In genomic region chr5:83099445-83099844, GRCh38 we compare ENCODE assay signal across 31 cellular contexts. TPM values are rescaled to one million over a fixed set of nuclear protein-coding genes. Genes with fewer than 3 reads are reported as not detected.
DNase-seq lines count a peak whose midpoint lies in the region; ATAC-seq, FAIRE-seq and TF ChIP-seq lines count a peak whose summit lies in the region.
"Had no signal": no experiment of that assay in that cellular context is flagged by ENCODE, and none has a peak within 500 bp of the region (broad histone marks: within the 10 kb centered on the region; RNA-seq: fewer than 3 reads in every experiment).

No MANE protein-coding gene starts in this region.

- H2AK5ac ChIP-seq in trophoblast cell (ENCODE audit: low read length), result no peak overlapping the region

- peak overlapping the region; percentile 22 for H2BK120ac ChIP-seq in trophoblast cell (ENCODE audit: insufficient read depth, low read length, poor library complexity)

- no peaks in the 10 kb centered on the region for H3K36me3 ChIP-seq in trophoblast cell (ENCODE audit: control insufficient read depth in 1 of 2, insufficient read depth in 2 of 2, low read length in 2 of 2)
- H3K36me3 ChIP-seq: adrenal gland, lower lobe of right lung, tibial nerve had no signal

- no peak overlapping the region for H4K91ac ChIP-seq in trophoblast cell (ENCODE audit: low read depth, low read length)

- H3K4me2 ChIP-seq in trophoblast cell (ENCODE audit: low read length), result no peak overlapping the region

- peaks cover 4% of the 10 kb centered on the region for H3K4me1 Mint-ChIP-seq in activated CD8-positive, alpha-beta T cell treated with anti-CD3 and anti-CD28 coated beads for 36 hours (ENCODE audit: low read depth)
- H3K4me1 Mint-ChIP-seq: activated CD4-positive, alpha-beta memory T cell treated with anti-CD3 and anti-CD28 coated beads, Interleukin-2, amount 10 ng/mL, durations not matched to agents 7 days and 5 days; activated naive CD4-positive, alpha-beta T cell treated with anti-CD3 and anti-CD28 coated beads, Interleukin-2, amount 10 ng/mL, durations not matched to agents 7 days and 5 days had no signal

- no peak overlapping the region for H2BK12ac ChIP-seq in trophoblast cell (ENCODE audit: low read length)

- no peak overlapping the region for H3K27ac ChIP-seq in trophoblast cell (ENCODE audit: low read depth, low read length)
- H3K27ac ChIP-seq: 22Rv1, adrenal gland, lower lobe of right lung, tibial nerve had no signal

- H3K9me3 Mint-ChIP-seq in activated CD8-positive, alpha-beta T cell treated with anti-CD3 and anti-CD28 coated beads for 36 hours, result peaks cover 5% of the 10 kb centered on the region

- no peak overlapping the region for H3K9ac ChIP-seq in trophoblast cell (ENCODE audit: low read length)

- intact Hi-C loops in activated CD8-positive, alpha-beta T cell treated with anti-CD3 and anti-CD28 coated beads for 36 hours (cut with micrococcal nuclease), result no loop called here

- H3K18ac ChIP-seq in trophoblast cell (ENCODE audit: low read length), result no peak overlapping the region

- H4K12ac ChIP-seq in trophoblast cell (ENCODE audit: low read depth, low read length), result no peak overlapping the region

- H3K14ac ChIP-seq in trophoblast cell (ENCODE audit: low read length), result no peak overlapping the region

- WGBS in trophoblast cell (ENCODE audit: extremely low coverage, insufficient coverage, insufficient read length), result no CpG with 5 or more reads among the region's 1 CpG

- H3K4me3 ChIP-seq in trophoblast cell (ENCODE audit: low read depth, low read length), result no peak overlapping the region
- H3K4me3 ChIP-seq: adrenal gland, lower lobe of right lung, mucosa of descending colon, tibial nerve had no signal

- H3K4ac ChIP-seq in trophoblast cell (ENCODE audit: low read depth, low read length), result no peak overlapping the region

- H3K27me3 ChIP-seq in trophoblast cell (ENCODE audit: insufficient read depth, low read length), result no peaks in the 10 kb centered on the region
- H3K27me3 ChIP-seq: adrenal gland, tibial nerve had no signal

- no peak overlapping the region for H3K27ac Mint-ChIP-seq in activated CD8-positive, alpha-beta T cell treated with anti-CD3 and anti-CD28 coated beads for 36 hours
- H3K27ac Mint-ChIP-seq: activated CD4-positive, alpha-beta memory T cell treated with anti-CD3 and anti-CD28 coated beads, Interleukin-2, amount 10 ng/mL, durations not matched to agents 7 days and 5 days; activated naive CD4-positive, alpha-beta T cell treated with anti-CD3 and anti-CD28 coated beads, Interleukin-2, amount 10 ng/mL, durations not matched to agents 7 days and 5 days; nephron progenitor cell had no signal

- H3K9me3 ChIP-seq in trophoblast cell (ENCODE audit: insufficient read depth, low read depth, low read length), result no peaks in the 10 kb centered on the region
- H3K9me3 ChIP-seq: lower lobe of right lung, mucosa of descending colon had no signal

- peak overlapping the region; percentile 28 for H4K8ac ChIP-seq in trophoblast cell (ENCODE audit: low read depth, low read length)

- FAIRE-seq in H54 (lab: Jason Lieb, UNC), result peak; percentile 66
- FAIRE-seq: endometrium had no signal

- H3K79me1 ChIP-seq in trophoblast cell (ENCODE audit: low read length), result peaks cover 4% of the 10 kb centered on the region

- POLR2A ChIA-PET in activated CD8-positive, alpha-beta T cell treated with anti-CD3 and anti-CD28 coated beads for 36 hours (lab: Charles Lee), result interaction anchor here (0.5 kb wide), 1 partner anchor 17 kb away, joined by 3 read pairs; no protein-coding TSS in a partner anchor

- peaks cover 6 to 8% of the 10 kb centered on the region in 2 experiments for H3K4me1 ChIP-seq in trophoblast cell (ENCODE audit: control insufficient read depth in 1 of 2, insufficient read depth in 2 of 2, low read length in 2 of 2)

- CTCF ChIA-PET in activated CD8-positive, alpha-beta T cell treated with anti-CD3 and anti-CD28 coated beads for 36 hours (lab: Charles Lee), result no interaction called here

- H3K27me3 Mint-ChIP-seq in activated CD8-positive, alpha-beta T cell treated with anti-CD3 and anti-CD28 coated beads for 36 hours, result no peaks in the 10 kb centered on the region
- H3K27me3 Mint-ChIP-seq: activated CD4-positive, alpha-beta memory T cell treated with anti-CD3 and anti-CD28 coated beads, Interleukin-2, amount 10 ng/mL, durations not matched to agents 7 days and 5 days; activated naive CD4-positive, alpha-beta T cell treated with anti-CD3 and anti-CD28 coated beads, Interleukin-2, amount 10 ng/mL, durations not matched to agents 7 days and 5 days had no signal

- H3K79me2 ChIP-seq in trophoblast cell (ENCODE audit: control insufficient read depth, insufficient read depth, low read length, poor library complexity), result no peaks in the 10 kb centered on the region

- H2AFZ ChIP-seq in trophoblast cell (ENCODE audit: insufficient read depth, low read length, poor library complexity), result no peak overlapping the region

- TF ChIP-seq POLR2A in H54 (IDR thresholded peaks at IDR 0.05; ENCODE audit: low read depth, low read length), result no peak
- no peak for TF ChIP-seq POLR2A in erythroblast (IDR thresholded peaks at IDR 0.05; ENCODE audit: low read length)

- no peak for TF ChIP-seq CTCF in activated CD8-positive, alpha-beta T cell treated with anti-CD3 and anti-CD28 coated beads for 36 hours (IDR thresholded peaks at IDR 0.05)

- H2BK5ac ChIP-seq in trophoblast cell (ENCODE audit: low read depth, low read length, poor library complexity), result no peak overlapping the region

- no peak for ATAC-seq in activated CD8-positive, alpha-beta T cell treated with anti-CD3 and anti-CD28 coated beads for 36 hours
- ATAC-seq: lower lobe of right lung, mucosa of descending colon, sciatic nerve, SK-N-SH treated with all-trans-retinoic acid at 6 μM for 48 hours had no signal

- no peak overlapping the region for H3K23ac ChIP-seq in trophoblast cell (ENCODE audit: low read length)

- peak; percentile 12 for DNase-seq in NCI-H146 (lab: John Stamatoyannopoulos, UW)
- DNase-seq in NCI-H146 treated with DMSO at 0.1 percent for 48 hours (lab: John Stamatoyannopoulos, UW; ENCODE audit: unreplicated experiment), result no peak
- DNase-seq in H54 (ENCODE audit: insufficient read length, low spot score), result no peak
- peak; percentile 21 to 35 for DNase-seq in erythroblast (lab: John Stamatoyannopoulos, UW)
- DNase-seq in trophoblast cell, result no peak
- no peak for DNase-seq in epidermal melanocyte (ENCODE audit: insufficient read length, low spot score)
- DNase-seq in activated CD8-positive, alpha-beta T cell treated with anti-CD3 and anti-CD28 coated beads for 36 hours, result no peak
- no peak for DNase-seq in DMS114 treated with DMSO at 0.1 percent for 48 hours (lab: John Stamatoyannopoulos, UW; ENCODE audit: unreplicated experiment)
- DNase-seq: activated CD4-positive, alpha-beta memory T cell treated with anti-CD3 and anti-CD28 coated beads, Interleukin-2, amount 10 ng/mL, durations not matched to agents 7 days and 5 days; activated CD4-positive, alpha-beta T cell treated with anti-CD3 and anti-CD28 coated beads for 1 hour; activated CD8-positive, alpha-beta memory T cell treated with anti-CD3 and anti-CD28 coated beads, Interleukin-2, amount 50 U/mL, for 48 hours; activated naive CD4-positive, alpha-beta T cell treated with anti-CD3 and anti-CD28 coated beads, Interleukin-2, amount 10 ng/mL, durations not matched to agents 7 days and 5 days; adrenal gland; C1 segment of cervical spinal cord; cerebellar nuclear complex; foreskin melanocyte; GF-D8; lower lobe of right lung; mucosa of descending colon; MV-4-11; NCI-H446; NCI-H774; nephron progenitor cell; posterior cingulate gyrus; stimulated activated CD4-positive, alpha-beta T cell treated with anti-CD3 and anti-CD28 coated beads, Interleukin-4, amount 100 ng/mL, for 1 hour; T-helper 2 cell had no signal

- peaks cover 3% of the 10 kb centered on the region for H3K36me3 Mint-ChIP-seq in activated CD8-positive, alpha-beta T cell treated with anti-CD3 and anti-CD28 coated beads for 36 hours (ENCODE audit: low read depth)

- no peak overlapping the region for H3K4me3 Mint-ChIP-seq in activated CD8-positive, alpha-beta T cell treated with anti-CD3 and anti-CD28 coated beads for 36 hours
- H3K4me3 Mint-ChIP-seq: activated CD4-positive, alpha-beta memory T cell treated with anti-CD3 and anti-CD28 coated beads, Interleukin-2, amount 10 ng/mL, durations not matched to agents 7 days and 5 days; activated naive CD4-positive, alpha-beta T cell treated with anti-CD3 and anti-CD28 coated beads, Interleukin-2, amount 10 ng/mL, durations not matched to agents 7 days and 5 days; nephron progenitor cell had no signal

RNA-seq across cellular contexts. Expression of gene XRCC4, which starts 22.1 kb away (rescaled TPM):
- 15.4 and 16.3 TPM in 2 replicates for polyA plus RNA-seq in trophoblast cell (2013)
- total RNA-seq in activated CD8-positive, alpha-beta T cell treated with anti-CD3 and anti-CD28 coated beads for 36 hours, result 10 to 100 TPM; 12.8 to 12.9 TPM

RNA-seq across cellular contexts. Expression of gene TMEM167A, which starts 22.3 kb away (rescaled TPM):
- polyA plus RNA-seq in trophoblast cell (2013), result 122 and 124 TPM in 2 replicates
- total RNA-seq in activated CD8-positive, alpha-beta T cell treated with anti-CD3 and anti-CD28 coated beads for 36 hours, result 10 to 100 TPM; 70.4 to 78.6 TPM

Comparison
In these comparisons a context has a peak if more than half of its experiments do, and no peak if none do; other contexts are left out.
1. DNase-seq: peak in NCI-H146 (single experiment) and erythroblast (2 of 2); none in NCI-H146 treated with DMSO at 0.1 percent for 48 hours (single experiment), H54 (single experiment), trophoblast cell (0 of 2), epidermal melanocyte (single experiment), activated CD8-positive, alpha-beta T cell treated with anti-CD3 and anti-CD28 coated beads for 36 hours (single experiment) and DMS114 treated with DMSO at 0.1 percent for 48 hours (single experiment).